In genomic region chr16:78099372-78100161, GRCh38 we compare ENCODE assay signal across 8 cellular contexts. TPM values are rescaled to one million over a fixed set of nuclear protein-coding genes. Genes with fewer than 3 reads are reported as not detected.
DNase-seq lines count a peak whose midpoint lies in the region; ATAC-seq and TF ChIP-seq lines count a peak whose summit lies in the region.

Gene WWOX, plus strand, starts transcription at chr16:78099654.

- H3K27me3 ChIP-seq in Peyer's patch (no peaks in the 10 kb centered on the region), esophagus muscularis mucosa (no peaks in the 10 kb centered on the region)

- H3K27ac ChIP-seq in Peyer's patch (peak within 1 kb of the TSS; percentile 81 to 94 (median 89)), esophagus muscularis mucosa (replicated peaks in 1 of 4) (peak within 1 kb of the TSS; percentile 93 to 98 (median 94))

- H3K4me3 ChIP-seq in Peyer's patch = peak within 1 kb of the TSS; percentile 79 to 90 (median 82)
- peak within 1 kb of the TSS; percentile 75 to 100 (median 98) for H3K4me3 ChIP-seq in esophagus muscularis mucosa

- under 1% methylated on average over 36 of the region's 83 CpGs for WGBS in esophagus muscularis mucosa

- peak; percentile 80 for DNase-seq in DMS79 treated with DMSO at 0.1 percent for 48 hours (lab: John Stamatoyannopoulos, UW)
- DNase-seq in KG1 (lab: John Stamatoyannopoulos, UW) = peak; percentile 92
- DNase-seq in Peyer's patch = peak; percentile 95 to 99 (median 98)
- DNase-seq in activated T-cell treated with anti-CD3 and anti-CD28 coated beads, Interleukin-2, amount 50 U/mL, for 48 hours = peak; percentile 95
- peak; percentile 98 for DNase-seq in esophagus muscularis mucosa (ENCODE audit: extremely low spot score)
- peak; percentile 99 for DNase-seq in myocyte (ENCODE audit: low read depth)
- DNase-seq in stimulated activated CD8-positive, alpha-beta memory T cell treated with anti-CD3 and anti-CD28 coated beads, Interleukin-7, amount 100 ng/mL, for 48 hours (ENCODE audit: extremely low read depth in 1 of 2, low read depth in 1 of 2) = peak; percentile 90 to 93

- intact Hi-C loops in esophagus muscularis mucosa (cut with DNase I) = no loop called here

- TF ChIP-seq EP300 in esophagus muscularis mucosa (IDR thresholded peaks at IDR 0.05) = no peak

- TF ChIP-seq CTCF in Peyer's patch (IDR thresholded peaks at IDR 0.05) = peak; percentile 59 to 95 (median 83)
- peak; percentile 70 to 91 (median 84) for TF ChIP-seq CTCF in esophagus muscularis mucosa (IDR thresholded peaks at IDR 0.05)

- H3K36me3 ChIP-seq in Peyer's patch (no peaks in the 10 kb centered on the region), esophagus muscularis mucosa (no peaks in the 10 kb centered on the region)

- TF ChIP-seq POLR2A in Peyer's patch (IDR thresholded peaks at IDR 0.05) = peak in 1 of 2 donors; percentile 84
- no peak for TF ChIP-seq POLR2A in esophagus muscularis mucosa (IDR thresholded peaks at IDR 0.05; ENCODE audit: low read depth)

- peak; percentile 93 for ATAC-seq in GM21723 (IDR thresholded peaks at IDR 0.05; ENCODE audit: unreplicated experiment)

- H3K4me1 ChIP-seq in Peyer's patch (peaks cover 0 to 6% (median 2%) of the 10 kb centered on the region in 4 donors), esophagus muscularis mucosa (peaks cover 10 to 26% (median 20%) of the 10 kb centered on the region in 4 donors)

- H3K9me3 ChIP-seq in Peyer's patch = no peaks in the 10 kb centered on the region
- H3K9me3 ChIP-seq in esophagus muscularis mucosa = no peaks in the 10 kb centered on the region

RNA-seq across cellular contexts. Expression of gene WWOX, which starts in this region (rescaled TPM):
- total RNA-seq in Peyer's patch = 100 to 1,000 TPM in 1 of 4 donors, 10 to 100 TPM in 3; 17.3 to 197 (median 57.5) TPM
- total RNA-seq in esophagus muscularis mucosa = 10 to 100 TPM; 14.4 to 27.8 (median 15.4) TPM
- 12.5 and 22.5 TPM in 2 replicates for total RNA-seq in myocyte
- 8.6 TPM for polyA plus RNA-seq in myocyte (2012)

Comparison
In these comparisons a context has a peak if more than half of its experiments do, and no peak if none do; other contexts are left out.
1. Peak in every context shown above with its lines: DNase-seq, ATAC-seq, H3K4me3 ChIP-seq and H3K27ac ChIP-seq.